Comparison of ENCODE assay signal across 8 cellular contexts in genomic region chr17:57902800-57903759, GRCh38. TPM values are rescaled to one million over a fixed set of nuclear protein-coding genes. Genes with fewer than 3 reads are reported as not detected.
A peak's percentile ranks its signal among the peaks of the same experiment; 100 is the strongest.
DNase-seq lines count a peak whose midpoint lies in the region; ATAC-seq and TF ChIP-seq lines count a peak whose summit lies in the region.

No MANE protein-coding gene starts in this region.

- TF ChIP-seq CTCF in type B pancreatic cell (conservative IDR thresholded peaks at IDR 0.05): no peak

- DNase-seq in NOMO-1 treated with DMSO at 0.1 percent for 48 hours (lab: John Stamatoyannopoulos, UW; ENCODE audit: unreplicated experiment) (peak; percentile 96), cerebellum (ENCODE audit: low spot score) (peak; percentile 45), medulla oblongata (ENCODE audit: extremely low spot score) (peak; percentile 90), type B pancreatic cell (ENCODE audit: extremely low spot score, unreplicated experiment) (no peak)
- no peak for DNase-seq in stimulated activated CD4-positive, alpha-beta T cell treated with anti-CD3 and anti-CD28 coated beads, Interleukin-2, amount 100 ng/mL, for 24 hours

- ATAC-seq in GM19351 (IDR thresholded peaks at IDR 0.05; ENCODE audit: unreplicated experiment): peak; percentile 46
- ATAC-seq in HG03460 (IDR thresholded peaks at IDR 0.05; ENCODE audit: unreplicated experiment): peak; percentile 66

- peak overlapping the region; percentile 93 for H3K27ac Mint-ChIP-seq in type B pancreatic cell

- H3K36me3 Mint-ChIP-seq in type B pancreatic cell: peaks cover 5% of the 10 kb centered on the region

- peaks cover 3% of the 10 kb centered on the region for H3K27me3 Mint-ChIP-seq in type B pancreatic cell

- peak overlapping the region; percentile 84 to 98 (median 93) for H3K4me2 ChIP-seq in BLaER1 treated with 17β-estradiol and CSF1 and Interleukin-3, amounts not matched to agents 10 nM and 100 nM

- H4K20me1 ChIP-seq in BLaER1 treated with 17β-estradiol and CSF1 and Interleukin-3, amounts not matched to agents 10 nM and 100 nM: no peaks in the 10 kb centered on the region

- peak overlapping the region; percentile 68 for H3K4me3 Mint-ChIP-seq in type B pancreatic cell

- H3K9ac ChIP-seq in BLaER1 treated with 17β-estradiol and CSF1 and Interleukin-3, amounts not matched to agents 10 nM and 100 nM: peak overlapping the region; percentile 61 to 80 (median 70); a peak in 21 of 22 replicates

- H3K4me3 ChIP-seq in BLaER1 treated with 17β-estradiol and CSF1 and Interleukin-3, amounts not matched to agents 10 nM and 100 nM: peak overlapping the region in 4 of 10 experiments; percentile 3 to 47 (median 18); a peak in 4 of 20 replicates

- no peaks in the 10 kb centered on the region for H3K9me3 ChIP-seq in BLaER1 treated with 17β-estradiol and CSF1 and Interleukin-3, amounts not matched to agents 10 nM and 100 nM (replicated peaks in 1 of 11)

- H3K9me3 Mint-ChIP-seq in type B pancreatic cell: no peaks in the 10 kb centered on the region

- peak overlapping the region; percentile 79 to 96 (median 86) for H3K27ac ChIP-seq in BLaER1 treated with 17β-estradiol and CSF1 and Interleukin-3, amounts not matched to agents 10 nM and 100 nM

- peaks cover 65% of the 10 kb centered on the region for H3K4me1 Mint-ChIP-seq in type B pancreatic cell (ENCODE audit: unreplicated experiment)

- H3K36me3 ChIP-seq in BLaER1 treated with 17β-estradiol and CSF1 and Interleukin-3, amounts not matched to agents 10 nM and 100 nM: no peaks in the 10 kb centered on the region

- no peaks in the 10 kb centered on the region for H3K27me3 ChIP-seq in BLaER1 treated with 17β-estradiol and CSF1 and Interleukin-3, amounts not matched to agents 10 nM and 100 nM

- peaks cover 91 to 100% (median 96%) of the 10 kb centered on the region in 10 experiments for H3K4me1 ChIP-seq in BLaER1 treated with 17β-estradiol and CSF1 and Interleukin-3, amounts not matched to agents 10 nM and 100 nM

RNA-seq across cellular contexts. Expression of gene CUEDC1, which starts 52.1 kb away (rescaled TPM):
- 13.3 TPM for total RNA-seq in cerebellum
- 29.8 and 31.3 TPM in 2 replicates for total RNA-seq in type B pancreatic cell (ENCODE audit: low replicate concordance)

RNA-seq across cellular contexts. Expression of gene MRPS23, which starts 53.2 kb away (rescaled TPM):
- total RNA-seq in cerebellum: 17.1 TPM
- 35.5 and 46.9 TPM in 2 replicates for total RNA-seq in type B pancreatic cell (ENCODE audit: low replicate concordance)

Comparison
In these comparisons a context has a peak if more than half of its experiments do, and no peak if none do; other contexts are left out.
1. DNase-seq: peak in NOMO-1 treated with DMSO at 0.1 percent for 48 hours (single experiment), cerebellum (single experiment) and medulla oblongata (single experiment); none in type B pancreatic cell (single experiment) and stimulated activated CD4-positive, alpha-beta T cell treated with anti-CD3 and anti-CD28 coated beads, Interleukin-2, amount 100 ng/mL, for 24 hours (0 of 2).